Comparison of ENCODE assay signal across 8 cellular contexts in the genomic region with DNA sequence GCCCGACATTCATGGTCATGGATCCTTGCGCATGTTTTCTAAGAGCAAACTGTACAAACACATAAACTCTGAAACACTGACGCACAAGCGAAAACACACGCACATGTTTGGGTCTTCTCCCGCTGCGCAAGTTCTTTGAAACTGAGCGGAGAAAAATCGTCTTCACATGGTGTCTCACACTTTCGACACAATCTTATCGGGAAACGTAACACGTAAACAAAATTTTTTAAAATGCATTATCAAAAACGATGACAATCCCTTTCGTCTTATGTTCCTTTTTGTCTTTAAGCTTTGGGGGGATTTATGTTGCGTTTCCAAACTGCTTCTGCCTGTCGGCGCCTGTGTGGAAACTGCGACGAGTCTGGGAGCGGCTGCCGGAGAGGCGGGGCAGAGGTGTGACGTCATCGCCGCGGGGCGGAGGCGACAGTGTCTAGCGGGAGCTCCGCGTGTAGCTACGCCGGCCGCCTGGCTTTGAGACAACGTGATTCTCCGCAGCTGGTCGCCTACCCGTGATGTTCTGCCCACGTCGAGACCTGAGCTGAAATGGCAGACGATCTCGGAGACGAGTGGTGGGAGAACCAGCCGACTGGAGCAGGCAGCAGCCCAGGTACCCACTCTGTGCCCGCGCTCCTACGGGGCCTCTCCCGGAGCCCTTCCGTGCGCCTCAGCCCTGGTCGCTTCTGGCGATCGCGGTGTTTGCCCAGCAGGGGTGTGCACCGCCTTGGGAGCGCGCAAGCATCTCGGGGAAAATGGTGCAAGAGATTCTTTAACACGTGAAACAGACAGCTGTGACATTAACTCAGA. TPM values are rescaled to one million over a fixed set of nuclear protein-coding genes. Genes with fewer than 3 reads are reported as not detected.
DNase-seq lines count a peak whose midpoint lies in the region; ATAC-seq and TF ChIP-seq lines count a peak whose summit lies in the region.

A gene (plus strand): TSS at position 426 of the 804 bp plus-strand sequence.

- peak within 1 kb of the TSS; percentile 84 to 94 for H3K27ac ChIP-seq in testis

- peaks cover 11% of the 10 kb centered on the region for H3K4me1 ChIP-seq in testis

- TF ChIP-seq POLR2A in GM10847 (IDR thresholded peaks at IDR 0.05; ENCODE audit: extremely low read depth, insufficient read length) (peak; percentile 53), testis (IDR thresholded peaks at IDR 0.05) (no peak)

- peaks cover 12 to 29% of the 10 kb centered on the region in 2 donors for H3K36me3 Mint-ChIP-seq in activated naive CD4-positive, alpha-beta T cell treated with anti-CD3 and anti-CD28 coated beads, Interleukin-2, amount 50 U/mL, for 72 hours

- H3K9me3 Mint-ChIP-seq in activated naive CD4-positive, alpha-beta T cell treated with anti-CD3 and anti-CD28 coated beads, Interleukin-2, amount 50 U/mL, for 72 hours: peaks cover 0 to 3% of the 10 kb centered on the region in 2 donors

- no peaks in the 10 kb centered on the region for H3K27me3 ChIP-seq in testis

- ATAC-seq in HG02610 (IDR thresholded peaks at IDR 0.05; ENCODE audit: unreplicated experiment): peak; percentile 97
- ATAC-seq in activated naive CD4-positive, alpha-beta T cell treated with anti-CD3 and anti-CD28 coated beads, Interleukin-2, amount 50 U/mL, for 72 hours: peak; percentile 94 to 96
- peak; percentile 97 for ATAC-seq in omental fat pad (ENCODE audit: low FRiP score)

- H3K36me3 ChIP-seq in testis (ENCODE audit: low read depth, missing control alignments): no peaks in the 10 kb centered on the region

- peak within 1 kb of the TSS; percentile 75 to 91 for H3K4me3 ChIP-seq in testis

- DNase-seq in NCI-H1092 treated with DMSO at 0.1 percent for 48 hours (lab: John Stamatoyannopoulos, UW) (peak; percentile 90), SKM-1 (lab: John Stamatoyannopoulos, UW; ENCODE audit: unreplicated experiment) (peak; percentile 63), glomerular endothelial cell (ENCODE audit: extremely low read depth, low read depth, low spot score) (peak; percentile 86), omental fat pad (ENCODE audit: low spot score) (peak; percentile 78), testis (peak; percentile 97)
- peak; percentile 91 to 94 for DNase-seq in activated naive CD4-positive, alpha-beta T cell treated with anti-CD3 and anti-CD28 coated beads, Interleukin-2, amount 50 U/mL, for 72 hours (ENCODE audit: low spot score in 2 of 2)

- intact Hi-C loops in testis (cut with DNase I; ENCODE audit: low total_unique reads): no loop called here

- TF ChIP-seq CTCF in omental fat pad (IDR thresholded peaks at IDR 0.05) (no peak), testis (IDR thresholded peaks at IDR 0.05) (no peak)

- 0% methylated on average over 31 to 60 of the region's 60 CpGs for WGBS in testis, 2 donors

- H3K9me3 ChIP-seq in testis: no peaks in the 10 kb centered on the region

- peak within 1 kb of the TSS; percentile 90 to 99 for H3K27ac Mint-ChIP-seq in activated naive CD4-positive, alpha-beta T cell treated with anti-CD3 and anti-CD28 coated beads, Interleukin-2, amount 50 U/mL, for 72 hours

RNA-seq across cellular contexts. Expression of the gene that starts here (rescaled TPM):
- total RNA-seq in activated naive CD4-positive, alpha-beta T cell treated with anti-CD3 and anti-CD28 coated beads, Interleukin-2, amount 50 U/mL, for 72 hours: 10 to 100 TPM; 35.8 to 74.3 TPM
- 9.6 and 12.4 TPM in 2 replicates for total RNA-seq in glomerular endothelial cell
- total RNA-seq in omental fat pad: 10 to 100 TPM; 16.9 to 29.3 (median 21.1) TPM
- total RNA-seq in testis: 10 to 100 TPM; 24.6 to 24.9 TPM
- polyA plus RNA-seq in testis (ENCODE audit: insufficient read depth, low read depth, low replicate concordance): 47.9 TPM

Comparison
In these comparisons a context has a peak if more than half of its experiments do, and no peak if none do; other contexts are left out.
1. Peak in every context shown above with its lines: DNase-seq, ATAC-seq, H3K4me3 ChIP-seq and H3K27ac ChIP-seq.